20 cellular contexts compared by ENCODE assay signal in genomic region chr1:234643850-234644134, GRCh38. TPM values are rescaled to one million over a fixed set of nuclear protein-coding genes. Genes with fewer than 3 reads are reported as not detected.
DNase-seq lines count a peak whose midpoint lies in the region; ATAC-seq and TF ChIP-seq lines count a peak whose summit lies in the region.
"Had no signal": no experiment of that assay in that cellular context is flagged by ENCODE, and none has a peak within 500 bp of the region (broad histone marks: within the 10 kb centered on the region; RNA-seq: fewer than 3 reads in every experiment).

No MANE protein-coding gene starts in this region.

- in situ Hi-C loops in Panc1 (cut with HindIII; ENCODE audit: low pct_unique_long_range_greater_than_20kb, low sequenced_read_pairs), result no loop called here

- peaks cover 4% of the 10 kb centered on the region for H3K9me3 Mint-ChIP-seq in nephron

- peak overlapping the region in 2 of 3 experiments; percentile 52 to 87 for H3K27ac Mint-ChIP-seq in nephron
- H3K27ac Mint-ChIP-seq: B cell; CD8-positive, alpha-beta T cell had no signal

- H3K36me3 Mint-ChIP-seq in nephron (ENCODE audit: low read depth), result no peaks in the 10 kb centered on the region
- H3K36me3 Mint-ChIP-seq: CD8-positive, alpha-beta T cell had no signal

- H3K27me3 Mint-ChIP-seq in nephron (ENCODE audit: low read depth), result no peaks in the 10 kb centered on the region

- H3K4me1 Mint-ChIP-seq in nephron, result peaks cover 24% of the 10 kb centered on the region
- H3K4me1 Mint-ChIP-seq: B cell had no signal

- H3K27me3 ChIP-seq in Panc1 (ENCODE audit: control insufficient read depth, insufficient read depth, low read length) (no peaks in the 10 kb centered on the region), left lung (no peaks in the 10 kb centered on the region), upper lobe of right lung (no peaks in the 10 kb centered on the region)
- H3K27me3 ChIP-seq: Peyer's patch had no signal

- intact Hi-C loops in Panc1 (cut with micrococcal nuclease; ENCODE audit: unreplicated experiment) (no loop called here), left lung (cut with DNase I) (no loop called here), upper lobe of right lung (cut with DNase I) (no loop called here)

- H3K9me3 ChIP-seq in Panc1 (ENCODE audit: control insufficient read depth, insufficient read depth, low read depth, low read length), result peaks cover 17% of the 10 kb centered on the region; the same call in 1 of the 2 replicates
- H3K9me3 ChIP-seq in left lung, result no peaks in the 10 kb centered on the region
- no peaks in the 10 kb centered on the region for H3K9me3 ChIP-seq in upper lobe of right lung
- H3K9me3 ChIP-seq: Peyer's patch had no signal

- H3K36me3 ChIP-seq in Panc1 (ENCODE audit: control insufficient read depth, insufficient read depth, low read length) (no peaks in the 10 kb centered on the region), left lung (no peaks in the 10 kb centered on the region), upper lobe of right lung (no peaks in the 10 kb centered on the region)
- H3K36me3 ChIP-seq: Peyer's patch had no signal

- H3K4me3 Mint-ChIP-seq in nephron, result no peak overlapping the region
- H3K4me3 Mint-ChIP-seq: B cell; CD8-positive, alpha-beta T cell had no signal

- H3K4me1 ChIP-seq in Panc1 (ENCODE audit: control insufficient read depth, insufficient read depth, low read length) (peaks cover 8% of the 10 kb centered on the region; the same call in 1 of the 2 replicates), left lung (peaks cover 0 to 15% of the 10 kb centered on the region in 2 donors), upper lobe of right lung (peaks cover 13% of the 10 kb centered on the region)

- H3K27ac ChIP-seq in Panc1 (ENCODE audit: low read length) (peak overlapping the region; percentile 7; the same call in 1 of the 2 replicates), left lung (peak overlapping the region; percentile 4 to 72), upper lobe of right lung (peak overlapping the region; percentile 51)
- H3K27ac ChIP-seq: C4-2B had no signal

- no peak for ATAC-seq in Panc1
- no peak for ATAC-seq in left lung
- ATAC-seq in upper lobe of right lung, result no peak
- no peak for ATAC-seq in GM18858 (IDR thresholded peaks at IDR 0.05; ENCODE audit: unreplicated experiment)
- no peak for ATAC-seq in GM18907 (IDR thresholded peaks at IDR 0.05; ENCODE audit: unreplicated experiment)
- ATAC-seq: CD8-positive, alpha-beta T cell; HCT116 had no signal

- DNase-seq in Panc1 (ENCODE audit: low read depth, low spot score) (no peak), left lung (no peak), upper lobe of right lung (no peak)
- DNase-seq in activated CD4-positive, alpha-beta T cell treated with anti-CD3 and anti-CD28 coated beads for 1 hour, result no peak
- DNase-seq: CD8-positive, alpha-beta T cell; DMS79 treated with DMSO at 0.1 percent for 48 hours; GF-D8; KG1; MM.1S; NCI-H2029; NCI-H446 treated with DMSO at 0.1 percent for 48 hours; NCI-H526 treated with DMSO at 0.1 percent for 48 hours; Peyer's patch; SHP77 treated with DMSO at 0.1 percent for 48 hours had no signal

- BruUV-seq in Panc1 (replicated peaks; lab: Mats Ljungman, UMichigan), result no TSS peak

- no peak for TF ChIP-seq CTCF in Panc1 (IDR thresholded peaks at IDR 0.05)
- TF ChIP-seq CTCF in left lung (IDR thresholded peaks at IDR 0.05), result no peak
- no peak for TF ChIP-seq CTCF in nephron (IDR thresholded peaks at IDR 0.05; ENCODE audit: unreplicated experiment in 3 of 3)
- TF ChIP-seq CTCF in upper lobe of right lung (IDR thresholded peaks at IDR 0.05), result no peak

- POLR2A ChIA-PET in Panc1 (lab: Charles Lee), result no interaction called here

- H3K4me3 ChIP-seq in Panc1 (ENCODE audit: low read depth in 2 of 2, low read length in 2 of 2) (no peak overlapping the region), left lung (no peak overlapping the region), upper lobe of right lung (no peak overlapping the region)
- H3K4me3 ChIP-seq: Peyer's patch had no signal

- CTCF ChIA-PET in Panc1 (lab: Charles Lee), result no interaction called here

RNA-seq across cellular contexts. Expression of gene IRF2BP2, which starts 33.8 kb away (rescaled TPM):
- total RNA-seq in Panc1 (2021; ENCODE audit: unreplicated experiment), result 187 TPM
- 155 TPM for polyA plus RNA-seq in Panc1 (2012; ENCODE audit: insufficient read length)
- 100 to 1,000 TPM; 114 to 135 TPM for total RNA-seq in left lung
- 161 TPM for total RNA-seq in upper lobe of right lung
